Comparison of ENCODE assay signal across 28 cellular contexts in genomic region chr11:71491531-71492329, GRCh38. TPM values are rescaled to one million over a fixed set of nuclear protein-coding genes. Genes with fewer than 3 reads are reported as not detected.
A peak's percentile ranks its signal among the peaks of the same experiment; 100 is the strongest.
DNase-seq lines count a peak whose midpoint lies in the region; ATAC-seq and TF ChIP-seq lines count a peak whose summit lies in the region.
"Had no signal": no experiment of that assay in that cellular context is flagged by ENCODE, and none has a peak within 500 bp of the region (broad histone marks: within the 10 kb centered on the region; RNA-seq: fewer than 3 reads in every experiment).

No MANE protein-coding gene starts in this region.

- H4K91ac ChIP-seq in mesenchymal stem cell (ENCODE audit: low read length), result peak overlapping the region; percentile 65

- H3K18ac ChIP-seq in mesenchymal stem cell (ENCODE audit: low read depth in 1 of 2, low read length in 2 of 2), result no peak overlapping the region

- intact Hi-C loops in activated CD4-positive, alpha-beta memory T cell treated with anti-CD3 and anti-CD28 coated beads for 36 hours (cut with micrococcal nuclease), result no loop called here
- intact Hi-C loops in activated B cell treated with CpG ODN at 0.5 μM for 24 hours (cut with micrococcal nuclease) (no loop called here), testis (cut with DNase I; ENCODE audit: low total_unique reads) (no loop called here)
- intact Hi-C loops in CD4-positive, alpha-beta memory T cell (cut with micrococcal nuclease), result no loop called here

- H3K27ac Mint-ChIP-seq in activated CD4-positive, alpha-beta memory T cell treated with anti-CD3 and anti-CD28 coated beads, Interleukin-2, amount 10 ng/mL, durations not matched to agents 7 days and 5 days, result peak overlapping the region; percentile 49
- H3K27ac Mint-ChIP-seq in activated CD4-positive, alpha-beta memory T cell treated with anti-CD3 and anti-CD28 coated beads for 36 hours, result no peak overlapping the region
- no peak overlapping the region for H3K27ac Mint-ChIP-seq in activated B cell treated with CpG ODN at 0.5 μM for 24 hours
- no peak overlapping the region for H3K27ac Mint-ChIP-seq in CD4-positive, alpha-beta memory T cell
- H3K27ac Mint-ChIP-seq: activated CD8-positive, alpha-beta T cell treated with anti-CD3 and anti-CD28 coated beads for 36 hours; activated naive CD8-positive, alpha-beta T cell treated with anti-CD3 and anti-CD28 coated beads for 36 hours; naive thymus-derived CD8-positive, alpha-beta T cell had no signal

- CTCF ChIA-PET in activated CD4-positive, alpha-beta memory T cell treated with anti-CD3 and anti-CD28 coated beads, Interleukin-2, amount 10 ng/mL, durations not matched to agents 7 days and 5 days (lab: Charles Lee), result no interaction called here
- CTCF ChIA-PET in activated CD4-positive, alpha-beta memory T cell treated with anti-CD3 and anti-CD28 coated beads for 36 hours (lab: Charles Lee), result no interaction called here
- CTCF ChIA-PET in activated B cell treated with CpG ODN at 0.5 μM for 24 hours (lab: Charles Lee), result no interaction called here
- CTCF ChIA-PET in CD4-positive, alpha-beta memory T cell (lab: Charles Lee; ENCODE audit: partially characterized antibody), result no interaction called here

- H3K36me3 ChIP-seq in mesenchymal stem cell (ENCODE audit: control insufficient read depth in 1 of 2, insufficient read depth in 2 of 2, low read depth in 1 of 2, low read length in 2 of 2) (peaks cover 51 to 83% of the 10 kb centered on the region in 2 experiments), testis (ENCODE audit: low read depth, missing control alignments) (no peaks in the 10 kb centered on the region)
- H3K36me3 ChIP-seq in CD4-positive, alpha-beta memory T cell (ENCODE audit: insufficient read depth, low read length), result peaks cover 33% of the 10 kb centered on the region
- H3K36me3 ChIP-seq: MG63 had no signal

- no peak overlapping the region for H3K14ac ChIP-seq in mesenchymal stem cell (ENCODE audit: low read length in 2 of 2)

- no peak overlapping the region for H3K4me3 Mint-ChIP-seq in activated CD4-positive, alpha-beta memory T cell treated with anti-CD3 and anti-CD28 coated beads, Interleukin-2, amount 10 ng/mL, durations not matched to agents 7 days and 5 days
- H3K4me3 Mint-ChIP-seq in activated CD4-positive, alpha-beta memory T cell treated with anti-CD3 and anti-CD28 coated beads for 36 hours, result no peak overlapping the region
- H3K4me3 Mint-ChIP-seq in activated B cell treated with CpG ODN at 0.5 μM for 24 hours, result no peak overlapping the region
- H3K4me3 Mint-ChIP-seq in CD4-positive, alpha-beta memory T cell, result no peak overlapping the region
- H3K4me3 Mint-ChIP-seq: activated CD8-positive, alpha-beta T cell treated with anti-CD3 and anti-CD28 coated beads for 36 hours; activated naive CD8-positive, alpha-beta T cell treated with anti-CD3 and anti-CD28 coated beads for 36 hours; naive thymus-derived CD8-positive, alpha-beta T cell had no signal

- H3K27ac ChIP-seq in mesenchymal stem cell (ENCODE audit: low read length, poor library complexity, severe bottlenecking), result no peak overlapping the region
- no peak overlapping the region for H3K27ac ChIP-seq in testis
- no peak overlapping the region for H3K27ac ChIP-seq in CD4-positive, alpha-beta memory T cell (ENCODE audit: low read depth, low read length)
- H3K27ac ChIP-seq: esophagus squamous epithelium, gastroesophageal sphincter, SK-N-MC, skin epidermis, thoracic aorta had no signal

- H3K79me1 ChIP-seq in mesenchymal stem cell (replicated peaks; ENCODE audit: low read length, poor library complexity, severe bottlenecking), result peaks cover 13% of the 10 kb centered on the region

- ATAC-seq in activated B cell treated with CpG ODN at 0.5 μM for 24 hours (ENCODE audit: low read depth), result no peak
- ATAC-seq: activated CD8-positive, alpha-beta T cell treated with anti-CD3 and anti-CD28 coated beads for 36 hours; gastroesophageal sphincter; K562; naive thymus-derived CD8-positive, alpha-beta T cell had no signal

- H3K4me1 ChIP-seq in mesenchymal stem cell (ENCODE audit: control insufficient read depth, insufficient read depth, low read depth, low read length) (peaks cover 16% of the 10 kb centered on the region), testis (peaks cover 5% of the 10 kb centered on the region)
- no peaks in the 10 kb centered on the region for H3K4me1 ChIP-seq in CD4-positive, alpha-beta memory T cell (ENCODE audit: insufficient read depth, low read length)
- H3K4me1 ChIP-seq: gastroesophageal sphincter, HAP-1 had no signal

- H2AFZ ChIP-seq in mesenchymal stem cell (ENCODE audit: low read depth, low read length), result no peak overlapping the region

- DNase-seq in activated CD4-positive, alpha-beta memory T cell treated with anti-CD3 and anti-CD28 coated beads, Interleukin-2, amount 10 ng/mL, durations not matched to agents 7 days and 5 days, result peak; percentile 9
- DNase-seq in activated CD4-positive, alpha-beta memory T cell treated with anti-CD3 and anti-CD28 coated beads for 36 hours, result no peak
- DNase-seq in activated B cell treated with CpG ODN at 0.5 μM for 24 hours (peak; percentile 3), mesenchymal stem cell (no peak), testis (peak; percentile 9), NOMO-1 treated with dmso at 0.1 percent for 144 hours (lab: John Stamatoyannopoulos, UW; ENCODE audit: unreplicated experiment) (no peak), NCI-H2107 treated with DMSO at 0.1 percent for 48 hours (lab: John Stamatoyannopoulos, UW; ENCODE audit: unreplicated experiment) (no peak)
- DNase-seq in CD4-positive, alpha-beta memory T cell, result no peak
- DNase-seq: activated CD8-positive, alpha-beta T cell treated with anti-CD3 and anti-CD28 coated beads for 36 hours; activated naive CD8-positive, alpha-beta T cell treated with anti-CD3 and anti-CD28 coated beads for 36 hours; DMS53; effector memory CD4-positive, alpha-beta T cell; esophagus squamous epithelium; GDM1; kidney; MG63; naive thymus-derived CD8-positive, alpha-beta T cell; NCI-H1436 treated with DMSO at 0.1 percent for 48 hours; NCI-H2171; NCI-H524; stimulated activated CD4-positive, alpha-beta T cell treated with anti-CD3 and anti-CD28 coated beads, Interleukin-1b, Interleukin-23, amount 100 ng/mL, for 48 hours had no signal

- peaks cover 71% of the 10 kb centered on the region for H3K36me3 Mint-ChIP-seq in activated CD4-positive, alpha-beta memory T cell treated with anti-CD3 and anti-CD28 coated beads, Interleukin-2, amount 10 ng/mL, durations not matched to agents 7 days and 5 days (ENCODE audit: low read depth)
- peaks cover 54% of the 10 kb centered on the region for H3K36me3 Mint-ChIP-seq in activated CD4-positive, alpha-beta memory T cell treated with anti-CD3 and anti-CD28 coated beads for 36 hours
- peaks cover 87% of the 10 kb centered on the region for H3K36me3 Mint-ChIP-seq in activated B cell treated with CpG ODN at 0.5 μM for 24 hours (ENCODE audit: low read depth)
- peaks cover 72 to 74% of the 10 kb centered on the region in 2 donors for H3K36me3 Mint-ChIP-seq in CD4-positive, alpha-beta memory T cell

- no peak overlapping the region for H3K9ac ChIP-seq in mesenchymal stem cell (ENCODE audit: low read length)

- H3K4me1 Mint-ChIP-seq in activated CD4-positive, alpha-beta memory T cell treated with anti-CD3 and anti-CD28 coated beads, Interleukin-2, amount 10 ng/mL, durations not matched to agents 7 days and 5 days, result peaks cover 26% of the 10 kb centered on the region
- H3K4me1 Mint-ChIP-seq in activated CD4-positive, alpha-beta memory T cell treated with anti-CD3 and anti-CD28 coated beads for 36 hours (ENCODE audit: low read depth), result peaks cover 25% of the 10 kb centered on the region
- H3K4me1 Mint-ChIP-seq in activated B cell treated with CpG ODN at 0.5 μM for 24 hours, result peaks cover 10% of the 10 kb centered on the region
- H3K4me1 Mint-ChIP-seq in CD4-positive, alpha-beta memory T cell, result peaks cover 0 to 9% (median 6%) of the 10 kb centered on the region in 4 donors

- H3K27me3 Mint-ChIP-seq in activated CD4-positive, alpha-beta memory T cell treated with anti-CD3 and anti-CD28 coated beads, Interleukin-2, amount 10 ng/mL, durations not matched to agents 7 days and 5 days, result no peaks in the 10 kb centered on the region
- no peaks in the 10 kb centered on the region for H3K27me3 Mint-ChIP-seq in activated CD4-positive, alpha-beta memory T cell treated with anti-CD3 and anti-CD28 coated beads for 36 hours
- H3K27me3 Mint-ChIP-seq in activated B cell treated with CpG ODN at 0.5 μM for 24 hours, result no peaks in the 10 kb centered on the region
- no peaks in the 10 kb centered on the region for H3K27me3 Mint-ChIP-seq in CD4-positive, alpha-beta memory T cell
- H3K27me3 Mint-ChIP-seq: activated CD8-positive, alpha-beta T cell treated with anti-CD3 and anti-CD28 coated beads for 36 hours; activated naive CD8-positive, alpha-beta T cell treated with anti-CD3 and anti-CD28 coated beads for 36 hours; naive thymus-derived CD8-positive, alpha-beta T cell had no signal

- H3K9me3 Mint-ChIP-seq in activated CD4-positive, alpha-beta memory T cell treated with anti-CD3 and anti-CD28 coated beads, Interleukin-2, amount 10 ng/mL, durations not matched to agents 7 days and 5 days, result no peaks in the 10 kb centered on the region
- H3K9me3 Mint-ChIP-seq in activated CD4-positive, alpha-beta memory T cell treated with anti-CD3 and anti-CD28 coated beads for 36 hours, result no peaks in the 10 kb centered on the region
- H3K9me3 Mint-ChIP-seq in activated B cell treated with CpG ODN at 0.5 μM for 24 hours, result no peaks in the 10 kb centered on the region
- H3K9me3 Mint-ChIP-seq in CD4-positive, alpha-beta memory T cell, result no peaks in the 10 kb centered on the region
- H3K9me3 Mint-ChIP-seq: activated CD8-positive, alpha-beta T cell treated with anti-CD3 and anti-CD28 coated beads for 36 hours; activated naive CD8-positive, alpha-beta T cell treated with anti-CD3 and anti-CD28 coated beads for 36 hours; naive thymus-derived CD8-positive, alpha-beta T cell had no signal

- H3K4me2 ChIP-seq in mesenchymal stem cell (ENCODE audit: low read length, poor library complexity, severe bottlenecking), result no peak overlapping the region

- no peak overlapping the region for H3K23ac ChIP-seq in mesenchymal stem cell (ENCODE audit: low read length in 2 of 2)

- no peak overlapping the region for H2BK15ac ChIP-seq in mesenchymal stem cell (ENCODE audit: low read depth, poor library complexity, severe bottlenecking)

- no peak overlapping the region for H2AK5ac ChIP-seq in mesenchymal stem cell (ENCODE audit: low read length, severe bottlenecking)

- 99% methylated on average over 27 of the region's 28 CpGs for WGBS in mesenchymal stem cell
- 91 to 96% methylated on average over 13 to 28 of the region's 28 CpGs for WGBS in testis, 2 donors

- no peak for TF ChIP-seq POLR2A in testis (IDR thresholded peaks at IDR 0.05)

- POLR2A ChIA-PET in activated CD4-positive, alpha-beta memory T cell treated with anti-CD3 and anti-CD28 coated beads, Interleukin-2, amount 10 ng/mL, durations not matched to agents 7 days and 5 days (lab: Charles Lee), result no interaction called here
- POLR2A ChIA-PET in activated CD4-positive, alpha-beta memory T cell treated with anti-CD3 and anti-CD28 coated beads for 36 hours (lab: Charles Lee), result no interaction called here
- POLR2A ChIA-PET in activated B cell treated with CpG ODN at 0.5 μM for 24 hours (lab: Charles Lee), result no interaction called here
- POLR2A ChIA-PET in CD4-positive, alpha-beta memory T cell (lab: Charles Lee; ENCODE audit: partially characterized antibody), result no interaction called here

- H3K4ac ChIP-seq in mesenchymal stem cell (ENCODE audit: low read depth in 1 of 2, low read length in 2 of 2), result no peak overlapping the region

- no peak for TF ChIP-seq CTCF in activated B cell treated with CpG ODN at 0.5 μM for 24 hours (IDR thresholded peaks at IDR 0.05)
- TF ChIP-seq CTCF in testis (IDR thresholded peaks at IDR 0.05), result no peak

- H3K9me3 ChIP-seq in mesenchymal stem cell (ENCODE audit: control insufficient read depth, low read length), result peaks cover 4% of the 10 kb centered on the region
- H3K9me3 ChIP-seq in testis, result no peaks in the 10 kb centered on the region
- no peaks in the 10 kb centered on the region for H3K9me3 ChIP-seq in CD4-positive, alpha-beta memory T cell (ENCODE audit: control insufficient read depth in 1 of 2, low read length in 2 of 2)
- H3K9me3 ChIP-seq: esophagus squamous epithelium, gastroesophageal sphincter, HAP-1, MG63, thoracic aorta had no signal

- H2BK120ac ChIP-seq in mesenchymal stem cell (ENCODE audit: low read depth, low read length), result no peak overlapping the region

- H3K27me3 ChIP-seq in mesenchymal stem cell (ENCODE audit: control insufficient read depth in 1 of 2, insufficient read depth in 1 of 2, low read length in 2 of 2) (no peaks in the 10 kb centered on the region), testis (no peaks in the 10 kb centered on the region)
- H3K27me3 ChIP-seq in CD4-positive, alpha-beta memory T cell (ENCODE audit: insufficient read depth, low read length), result no peaks in the 10 kb centered on the region
- H3K27me3 ChIP-seq: esophagus squamous epithelium, gastroesophageal sphincter, MG63 had no signal

- H3K4me3 ChIP-seq in mesenchymal stem cell (ENCODE audit: insufficient read depth in 1 of 2, low read depth in 1 of 2, low read length in 2 of 2), result no peak overlapping the region
- no peak overlapping the region for H3K4me3 ChIP-seq in testis
- H3K4me3 ChIP-seq in CD4-positive, alpha-beta memory T cell (ENCODE audit: low read length in 2 of 2), result no peak overlapping the region
- H3K4me3 ChIP-seq: esophagus squamous epithelium, gastroesophageal sphincter, HAP-1, K562, MG63, SK-N-MC, skin epidermis, thoracic aorta had no signal

- no peak overlapping the region for H4K8ac ChIP-seq in mesenchymal stem cell (ENCODE audit: low read length)

- no peak overlapping the region for H2BK5ac ChIP-seq in mesenchymal stem cell (ENCODE audit: low read depth, low read length, poor library complexity, severe bottlenecking)

- H2BK12ac ChIP-seq in mesenchymal stem cell (ENCODE audit: low read length in 2 of 2), result no peak overlapping the region

RNA-seq across cellular contexts. Expression of gene KRTAP5-7, which starts 35.3 kb away (rescaled TPM):
- total RNA-seq in activated CD4-positive, alpha-beta memory T cell treated with anti-CD3 and anti-CD28 coated beads, Interleukin-2, amount 10 ng/mL, durations not matched to agents 7 days and 5 days, result not detected
- total RNA-seq in activated CD4-positive, alpha-beta memory T cell treated with anti-CD3 and anti-CD28 coated beads for 36 hours, result not detected
- total RNA-seq in activated B cell treated with CpG ODN at 0.5 μM for 24 hours (0.24 and 0.49 TPM in 2 replicates), testis (1 to 10 TPM in 1 of 2 donors, under 1 TPM in 1; 0.94 to 1.7 TPM)
- polyA plus RNA-seq in mesenchymal stem cell (2013, experiment 1 of 2), result not detected
- polyA plus RNA-seq in mesenchymal stem cell (2013, experiment 2 of 2), result not detected
- 1.7 TPM for polyA plus RNA-seq in testis (ENCODE audit: insufficient read depth, low read depth, low replicate concordance)
- total RNA-seq in CD4-positive, alpha-beta memory T cell, result not detected
- not detected for polyA plus RNA-seq in CD4-positive, alpha-beta memory T cell
- total RNA-seq: activated CD8-positive, alpha-beta T cell treated with anti-CD3 and anti-CD28 coated beads for 36 hours; activated naive CD8-positive, alpha-beta T cell treated with anti-CD3 and anti-CD28 coated beads for 36 hours; gastroesophageal sphincter; K562; RPMI7951; thoracic aorta had no signal
- polyA plus RNA-seq: K562; naive thymus-derived CD8-positive, alpha-beta T cell had no signal

RNA-seq across cellular contexts. Expression of gene NADSYN1, which starts 38.7 kb away (rescaled TPM):
- 100 to 1,000 TPM; 141 to 142 TPM for total RNA-seq in activated CD4-positive, alpha-beta memory T cell treated with anti-CD3 and anti-CD28 coated beads, Interleukin-2, amount 10 ng/mL, durations not matched to agents 7 days and 5 days
- 10 to 100 TPM; 85.0 to 91.9 TPM for total RNA-seq in activated CD4-positive, alpha-beta memory T cell treated with anti-CD3 and anti-CD28 coated beads for 36 hours
- total RNA-seq in activated B cell treated with CpG ODN at 0.5 μM for 24 hours (127 and 146 TPM in 2 replicates), testis (10 to 100 TPM; 75.7 to 91.2 TPM)
- polyA plus RNA-seq in mesenchymal stem cell (2013, experiment 1 of 2), result 42.5 TPM
- 39.8 TPM for polyA plus RNA-seq in mesenchymal stem cell (2013, experiment 2 of 2)
- 79.4 TPM for polyA plus RNA-seq in testis (ENCODE audit: insufficient read depth, low read depth, low replicate concordance)
- total RNA-seq in CD4-positive, alpha-beta memory T cell, result 100 to 1,000 TPM; 233 to 243 TPM
- polyA plus RNA-seq in CD4-positive, alpha-beta memory T cell, result 10 to 100 TPM; 35.9 to 39.2 TPM

RNA-seq across cellular contexts. Expression of gene DHCR7, which starts 43.5 kb away (rescaled TPM):
- total RNA-seq in activated CD4-positive, alpha-beta memory T cell treated with anti-CD3 and anti-CD28 coated beads, Interleukin-2, amount 10 ng/mL, durations not matched to agents 7 days and 5 days, result 10 to 100 TPM; 74.4 to 79.6 TPM
- 10 to 100 TPM; 61.4 to 63.5 TPM for total RNA-seq in activated CD4-positive, alpha-beta memory T cell treated with anti-CD3 and anti-CD28 coated beads for 36 hours
- total RNA-seq in activated B cell treated with CpG ODN at 0.5 μM for 24 hours (35.5 and 47.2 TPM in 2 replicates), testis (100 to 1,000 TPM in 1 of 2 donors, 10 to 100 TPM in 1; 54.2 to 101 TPM)
- polyA plus RNA-seq in mesenchymal stem cell (2013, experiment 1 of 2), result 307 TPM
- 298 TPM for polyA plus RNA-seq in mesenchymal stem cell (2013, experiment 2 of 2)
- 65.3 TPM for polyA plus RNA-seq in testis (ENCODE audit: insufficient read depth, low read depth, low replicate concordance)
- 10 to 100 TPM; 15.3 to 16.2 TPM for total RNA-seq in CD4-positive, alpha-beta memory T cell
- 10 to 100 TPM; 17.7 to 18.0 TPM for polyA plus RNA-seq in CD4-positive, alpha-beta memory T cell

RNA-seq across cellular contexts. Expression of gene KRTAP5-8, which starts 46.1 kb away (rescaled TPM):
- total RNA-seq in activated CD4-positive, alpha-beta memory T cell treated with anti-CD3 and anti-CD28 coated beads, Interleukin-2, amount 10 ng/mL, durations not matched to agents 7 days and 5 days, result not detected
- not detected for total RNA-seq in activated CD4-positive, alpha-beta memory T cell treated with anti-CD3 and anti-CD28 coated beads for 36 hours
- total RNA-seq in activated B cell treated with CpG ODN at 0.5 μM for 24 hours (0.20 and 0.42 TPM in 2 replicates), testis (1 to 10 TPM in 1 of 2 donors, under 1 TPM in 1; 0.39 to 1.1 TPM)
- polyA plus RNA-seq in mesenchymal stem cell (2013, experiment 1 of 2), result 0.03 TPM
- not detected for polyA plus RNA-seq in mesenchymal stem cell (2013, experiment 2 of 2)
- not detected for polyA plus RNA-seq in testis (ENCODE audit: insufficient read depth, low read depth, low replicate concordance)
- not detected for total RNA-seq in CD4-positive, alpha-beta memory T cell
- polyA plus RNA-seq in CD4-positive, alpha-beta memory T cell, result not detected
- total RNA-seq: activated CD8-positive, alpha-beta T cell treated with anti-CD3 and anti-CD28 coated beads for 36 hours; activated naive CD8-positive, alpha-beta T cell treated with anti-CD3 and anti-CD28 coated beads for 36 hours; K562; RPMI7951 had no signal
- polyA plus RNA-seq: K562; naive thymus-derived CD8-positive, alpha-beta T cell had no signal

RNA-seq across cellular contexts. Expression of gene KRTAP5-9, which starts 56.5 kb away (rescaled TPM):
- not detected for total RNA-seq in activated CD4-positive, alpha-beta memory T cell treated with anti-CD3 and anti-CD28 coated beads, Interleukin-2, amount 10 ng/mL, durations not matched to agents 7 days and 5 days
- under 1 TPM in 1 of 2 experiments, not detected in 1; 0.27 TPM for total RNA-seq in activated CD4-positive, alpha-beta memory T cell treated with anti-CD3 and anti-CD28 coated beads for 36 hours
- total RNA-seq in activated B cell treated with CpG ODN at 0.5 μM for 24 hours, result 0.37 and 0.53 TPM in 2 replicates
- polyA plus RNA-seq in mesenchymal stem cell (2013, experiment 1 of 2), result 0.04 TPM
- polyA plus RNA-seq in mesenchymal stem cell (2013, experiment 2 of 2), result 0.03 TPM
- 1 to 10 TPM; 1.4 to 3.6 TPM for total RNA-seq in testis
- polyA plus RNA-seq in testis (ENCODE audit: insufficient read depth, low read depth, low replicate concordance), result 1.5 TPM
- not detected for total RNA-seq in CD4-positive, alpha-beta memory T cell
- polyA plus RNA-seq in CD4-positive, alpha-beta memory T cell, result not detected
- total RNA-seq: activated CD8-positive, alpha-beta T cell treated with anti-CD3 and anti-CD28 coated beads for 36 hours; activated naive CD8-positive, alpha-beta T cell treated with anti-CD3 and anti-CD28 coated beads for 36 hours; esophagus squamous epithelium; gastroesophageal sphincter; K562; RPMI7951; thoracic aorta had no signal
- polyA plus RNA-seq: K562; naive thymus-derived CD8-positive, alpha-beta T cell had no signal

Comparison
In these comparisons a context has a peak if more than half of its experiments do, and no peak if none do; other contexts are left out.
1. DNase-seq: peak in activated CD4-positive, alpha-beta memory T cell treated with anti-CD3 and anti-CD28 coated beads, Interleukin-2, amount 10 ng/mL, durations not matched to agents 7 days and 5 days (single experiment), activated B cell treated with CpG ODN at 0.5 μM for 24 hours (single experiment) and testis (single experiment); none in activated CD4-positive, alpha-beta memory T cell treated with anti-CD3 and anti-CD28 coated beads for 36 hours (single experiment), mesenchymal stem cell (single experiment), NOMO-1 treated with dmso at 0.1 percent for 144 hours (single experiment), NCI-H2107 treated with DMSO at 0.1 percent for 48 hours (single experiment) and CD4-positive, alpha-beta memory T cell (0 of 5).